8 cellular contexts compared by ENCODE assay signal in the genomic region with DNA sequence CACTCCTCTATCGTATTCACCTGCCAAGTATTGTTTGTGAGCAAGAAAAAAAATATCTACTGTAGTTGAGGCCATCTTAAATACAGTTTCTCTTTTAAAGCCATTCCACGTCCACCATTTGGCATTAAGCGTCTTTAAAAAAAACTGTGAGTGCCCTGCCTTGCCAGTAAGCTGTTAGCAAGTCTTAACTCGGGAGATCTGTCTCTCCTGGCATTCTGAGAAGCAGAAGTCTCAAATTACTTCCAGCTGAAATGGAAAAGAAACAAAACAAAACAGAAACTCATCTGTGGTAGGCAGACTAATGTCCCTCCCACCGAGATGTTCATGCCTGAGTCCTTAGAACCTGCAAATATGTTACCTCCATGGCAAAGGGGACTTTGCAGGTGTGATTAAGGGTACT.
DNase-seq lines count a peak whose midpoint lies in the region; ATAC-seq and TF ChIP-seq lines count a peak whose summit lies in the region.

No MANE protein-coding gene starts in this region.

- peak overlapping the region; percentile 69 for H3K9ac ChIP-seq in GM23248

- H3K4me3 ChIP-seq in GM23248, result peak overlapping the region; percentile 32
- H3K4me3 ChIP-seq in ascending aorta, result peak overlapping the region in 1 of 2 donors; percentile 30
- H3K4me3 ChIP-seq in right atrium auricular region, result peak overlapping the region in 1 of 2 donors; percentile 12
- H3K4me3 ChIP-seq in stomach, result no peak overlapping the region

- peak overlapping the region; percentile 86 for H3K27ac ChIP-seq in GM23248
- H3K27ac ChIP-seq in ascending aorta, result peak overlapping the region; percentile 58 to 69
- peak overlapping the region; percentile 65 to 73 for H3K27ac ChIP-seq in right atrium auricular region
- H3K27ac ChIP-seq in stomach, result peak overlapping the region in 4 of 5 donors; percentile 62 to 93 (median 72)

- DNase-seq in GM23248, result peak; percentile 85
- no peak for DNase-seq in ascending aorta (ENCODE audit: low spot score in 2 of 2)
- DNase-seq in right atrium auricular region (ENCODE audit: low spot score), result no peak
- no peak for DNase-seq in stomach
- no peak for DNase-seq in T-helper 2 cell
- no peak for DNase-seq in stimulated activated CD8-positive, alpha-beta memory T cell treated with anti-CD3 and anti-CD28 coated beads, Interleukin-4, amount 100 ng/mL, for 48 hours

- 7 to 9% methylated on average over 5 of the region's 5 CpGs for WGBS in GM23248 (ENCODE audit: low coverage in 1 of 2, low lambda C conversion rate in 2 of 2, missing lambda C conversion rate in 2 of 2), 2 experiments
- 43 to 70% (median 59%) methylated on average over 5 of the region's 5 CpGs for WGBS in stomach, 5 donors

- ATAC-seq in GM21381 (IDR thresholded peaks at IDR 0.05; ENCODE audit: unreplicated experiment) (no peak), GM21825 (IDR thresholded peaks at IDR 0.05; ENCODE audit: unreplicated experiment) (no peak)

- peaks cover 46% of the 10 kb centered on the region for H3F3A ChIP-seq in GM23248 (ENCODE audit: insufficient read depth)

- peak overlapping the region; percentile 57 for H2AFZ ChIP-seq in GM23248

- H3K79me2 ChIP-seq in GM23248 (ENCODE audit: insufficient read depth), result no peaks in the 10 kb centered on the region

- H3K9me3 ChIP-seq in GM23248 (ENCODE audit: low read depth) (no peaks in the 10 kb centered on the region), ascending aorta (no peaks in the 10 kb centered on the region), right atrium auricular region (no peaks in the 10 kb centered on the region), stomach (no peaks in the 10 kb centered on the region)

- no peak for TF ChIP-seq CTCF in ascending aorta (IDR thresholded peaks at IDR 0.05)
- TF ChIP-seq CTCF in right atrium auricular region (IDR thresholded peaks at IDR 0.05), result no peak
- TF ChIP-seq CTCF in stomach (IDR thresholded peaks at IDR 0.05), result no peak

- H4K20me1 ChIP-seq in GM23248 (ENCODE audit: insufficient read depth), result no peaks in the 10 kb centered on the region

- no peaks in the 10 kb centered on the region for H3K27me3 ChIP-seq in GM23248 (replicated peaks; ENCODE audit: insufficient read depth)
- H3K27me3 ChIP-seq in ascending aorta, result no peaks in the 10 kb centered on the region
- H3K27me3 ChIP-seq in right atrium auricular region, result no peaks in the 10 kb centered on the region
- H3K27me3 ChIP-seq in stomach, result no peaks in the 10 kb centered on the region

- no peak for TF ChIP-seq EP300 in stomach (IDR thresholded peaks at IDR 0.05)

- peaks cover 41% of the 10 kb centered on the region for H3K4me1 ChIP-seq in GM23248 (ENCODE audit: insufficient read depth)
- peaks cover 0 to 15% of the 10 kb centered on the region in 2 donors for H3K4me1 ChIP-seq in ascending aorta
- peaks cover 0 to 28% of the 10 kb centered on the region in 2 donors for H3K4me1 ChIP-seq in right atrium auricular region
- peaks cover 0 to 34% (median 10%) of the 10 kb centered on the region in 4 donors for H3K4me1 ChIP-seq in stomach

- in situ Hi-C loops in GM23248 (cut with MboI), result no loop called here

- TF ChIP-seq POLR2A in stomach (IDR thresholded peaks at IDR 0.05), result no peak

- intact Hi-C loops in ascending aorta (cut with DNase I) (loop anchor here (2.0 kb wide), 1 partner anchor 15 kb away; no protein-coding TSS in a partner anchor), stomach (cut with DNase I; ENCODE audit: low total_unique reads) (no loop called here)

- peak overlapping the region; percentile 66 for H3K4me2 ChIP-seq in GM23248 (ENCODE audit: unreplicated experiment)

- H3K36me3 ChIP-seq in GM23248 (ENCODE audit: low read depth) (no peaks in the 10 kb centered on the region), ascending aorta (no peaks in the 10 kb centered on the region), right atrium auricular region (no peaks in the 10 kb centered on the region), stomach (no peaks in the 10 kb centered on the region)

- H3K9me2 ChIP-seq in GM23248 (ENCODE audit: insufficient read depth), result no peaks in the 10 kb centered on the region
